In the genomic region with DNA sequence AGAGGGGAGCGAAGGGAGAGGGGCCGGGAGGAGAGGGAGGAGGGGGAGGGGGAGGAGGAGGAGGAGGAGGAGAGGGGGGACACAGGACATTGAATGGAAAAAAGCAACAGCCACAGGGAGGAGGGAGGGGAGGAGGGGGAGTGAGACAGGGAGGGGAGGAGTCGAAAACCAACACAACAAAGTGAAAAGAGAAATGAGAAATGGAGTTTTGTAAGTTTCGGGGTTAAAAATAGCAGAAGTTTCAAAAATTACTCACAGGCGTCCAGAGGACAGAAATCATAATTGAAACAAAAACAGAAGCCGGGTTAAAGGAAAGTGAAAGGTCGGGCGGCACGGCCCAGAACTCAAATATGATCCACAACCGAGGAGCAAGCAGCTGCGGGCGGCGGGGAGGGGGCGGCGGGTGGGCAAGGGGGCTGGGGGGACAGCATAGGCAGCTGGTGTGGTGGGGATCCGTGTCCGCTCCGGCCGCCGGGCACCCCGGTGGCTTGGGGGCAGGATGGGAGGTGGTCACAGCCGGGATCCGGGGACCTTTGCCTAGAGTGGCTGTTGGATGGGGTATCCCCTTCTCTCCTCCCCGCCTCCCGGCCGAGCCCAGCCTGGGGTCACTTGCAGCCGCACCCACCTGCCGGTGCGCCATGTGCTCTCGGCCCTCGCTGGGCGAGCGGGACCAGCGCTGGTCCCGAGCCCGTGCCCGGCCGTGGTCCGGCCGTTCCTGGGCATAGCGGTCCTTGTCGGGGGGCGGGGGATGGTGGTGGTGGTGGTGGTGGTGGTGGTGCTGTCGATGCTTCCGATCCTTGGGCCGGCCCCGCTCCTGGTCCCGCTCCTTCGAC, we compare ENCODE assay signal across 8 cellular contexts. TPM values are rescaled to one million over a fixed set of nuclear protein-coding genes. Genes with fewer than 3 reads are reported as not detected.
DNase-seq lines count a peak whose midpoint lies in the region; ATAC-seq and TF ChIP-seq lines count a peak whose summit lies in the region.

No MANE protein-coding gene starts in this region.

- H3K4me3 Mint-ChIP-seq in dendritic cell treated with granulocyte-macrophage colony-stimulating factor and Interleukin-4, amounts not matched to agents 40 ng/mL and 50 ng/mL, for 4 days: peak overlapping the region; percentile 74

- intact Hi-C loops in dendritic cell treated with granulocyte-macrophage colony-stimulating factor and Interleukin-4, amounts not matched to agents 40 ng/mL and 50 ng/mL, for 4 days (cut with micrococcal nuclease): loop anchor here (5.0 kb wide), 2 partner anchors 46 to 54 kb away; no protein-coding TSS in a partner anchor

- H3K27ac Mint-ChIP-seq in dendritic cell treated with granulocyte-macrophage colony-stimulating factor and Interleukin-4, amounts not matched to agents 40 ng/mL and 50 ng/mL, for 4 days: peak overlapping the region; percentile 78

- in situ Hi-C loops in HAP-1 (cut with MboI; ENCODE audit: low sequenced_read_pairs): no loop called here

- peak; percentile 61 for ATAC-seq in GM18867 (IDR thresholded peaks at IDR 0.05; ENCODE audit: unreplicated experiment)
- peak; percentile 77 for ATAC-seq in HG03354 (IDR thresholded peaks at IDR 0.05; ENCODE audit: poor library complexity, severe bottlenecking, unreplicated experiment)
- no peak for ATAC-seq in foreskin keratinocyte

- H3K9me3 ChIP-seq in mucosa of rectum (ENCODE audit: control insufficient read depth in 2 of 2, low read length in 2 of 2) (no peaks in the 10 kb centered on the region), HAP-1 (no peaks in the 10 kb centered on the region)

- peaks cover 26% of the 10 kb centered on the region for H3K27me3 Mint-ChIP-seq in dendritic cell treated with granulocyte-macrophage colony-stimulating factor and Interleukin-4, amounts not matched to agents 40 ng/mL and 50 ng/mL, for 4 days

- H3K4me3 ChIP-seq in mucosa of rectum (ENCODE audit: low read length in 2 of 2) (peak overlapping the region; percentile 39 to 41), HAP-1 (no peak overlapping the region)

- H3K4me1 Mint-ChIP-seq in dendritic cell treated with granulocyte-macrophage colony-stimulating factor and Interleukin-4, amounts not matched to agents 40 ng/mL and 50 ng/mL, for 4 days (ENCODE audit: low read depth): peaks cover 29% of the 10 kb centered on the region

- no peak for TF ChIP-seq CTCF in foreskin keratinocyte (conservative IDR thresholded peaks at IDR 0.05)

- H3K27ac ChIP-seq in mucosa of rectum (ENCODE audit: low read depth in 2 of 2, low read length in 2 of 2): peak overlapping the region; percentile 22 to 56
- no peak overlapping the region for H3K27ac ChIP-seq in foreskin keratinocyte

- no peaks in the 10 kb centered on the region for H3K4me1 ChIP-seq in mucosa of rectum (ENCODE audit: control insufficient read depth in 2 of 2, insufficient read depth in 2 of 2, low read length in 2 of 2)
- H3K4me1 ChIP-seq in HAP-1: no peaks in the 10 kb centered on the region
- no peaks in the 10 kb centered on the region for H3K4me1 ChIP-seq in foreskin keratinocyte

- H3K36me3 ChIP-seq in mucosa of rectum (ENCODE audit: control insufficient read depth in 2 of 2, insufficient read depth in 2 of 2, low read length in 2 of 2): no peaks in the 10 kb centered on the region
- H3K36me3 ChIP-seq in HAP-1 (replicated peaks): no peaks in the 10 kb centered on the region

- no peak overlapping the region for H3K9ac ChIP-seq in mucosa of rectum (ENCODE audit: low read depth in 1 of 2, low read length in 2 of 2)

- peak; percentile 49 for DNase-seq in activated CD4-positive, CD25-positive, alpha-beta regulatory T cell treated with anti-CD3 and anti-CD28 coated beads, Interleukin-2, amount 50 U/mL, for 72 hours
- DNase-seq in stimulated activated naive CD4-positive, alpha-beta T cell treated with Interleukin-2 at 50 U/mL for 16 hours (lab: John Stamatoyannopoulos, UW): peak; percentile 74
- DNase-seq in HAP-1 (ENCODE audit: low spot score in 2 of 2): no peak
- DNase-seq in foreskin keratinocyte: no peak

- H3K27me3 ChIP-seq in mucosa of rectum (ENCODE audit: control insufficient read depth in 2 of 2, insufficient read depth in 2 of 2, low read length in 2 of 2) (no peaks in the 10 kb centered on the region), HAP-1 (ENCODE audit: low read depth) (no peaks in the 10 kb centered on the region), foreskin keratinocyte (no peaks in the 10 kb centered on the region)

- no peaks in the 10 kb centered on the region for H3K9me3 Mint-ChIP-seq in dendritic cell treated with granulocyte-macrophage colony-stimulating factor and Interleukin-4, amounts not matched to agents 40 ng/mL and 50 ng/mL, for 4 days

- no peaks in the 10 kb centered on the region for H3K36me3 Mint-ChIP-seq in dendritic cell treated with granulocyte-macrophage colony-stimulating factor and Interleukin-4, amounts not matched to agents 40 ng/mL and 50 ng/mL, for 4 days (ENCODE audit: low read depth)

RNA-seq across cellular contexts. Expression of a gene that starts 58.1 kb away (rescaled TPM):
- total RNA-seq in foreskin keratinocyte: 48.2 and 51.8 TPM in 2 replicates
- polyA plus RNA-seq in foreskin keratinocyte: 72.2 and 90.4 TPM in 2 replicates

RNA-seq across cellular contexts. Expression of a gene that starts 58.2 kb away (rescaled TPM):
- total RNA-seq in foreskin keratinocyte: 66.7 and 69.4 TPM in 2 replicates
- 95.3 and 97.5 TPM in 2 replicates for polyA plus RNA-seq in foreskin keratinocyte

Comparison
In these comparisons a context has a peak if more than half of its experiments do, and no peak if none do; other contexts are left out.
1. DNase-seq: peak in activated CD4-positive, CD25-positive, alpha-beta regulatory T cell treated with anti-CD3 and anti-CD28 coated beads, Interleukin-2, amount 50 U/mL, for 72 hours (single experiment) and stimulated activated naive CD4-positive, alpha-beta T cell treated with Interleukin-2 at 50 U/mL for 16 hours (single experiment); none in HAP-1 (0 of 2) and foreskin keratinocyte (0 of 2).